19 cellular contexts compared by ENCODE assay signal in genomic region chrX:20046270-20046669, GRCh38.
"Had no signal": no experiment of that assay in that cellular context is flagged by ENCODE, and none has a peak within 500 bp of the region (broad histone marks: within the 10 kb centered on the region; RNA-seq: fewer than 3 reads in every experiment).

No MANE protein-coding gene starts in this region.

- H3K9me3 Mint-ChIP-seq: naive thymus-derived CD4-positive, alpha-beta T cell; stimulated activated memory B cell treated with anti-CD40 and anti-IgM and Interleukin-4, amounts not matched to agents 10 μg/mL and 1 μg/mL and 100 μg/mL, for 72 hours; stimulated activated naive CD8-positive, alpha-beta T cell treated with anti-CD3 and anti-CD28 coated beads, Interleukin-15, Interleukin-2, amounts not matched to agents 100 ng/mL and 50 ng/mL, for 24 hours had no signal

- H3K36me3 ChIP-seq: colonic mucosa, heart left ventricle, neural progenitor cell, ovary, prostate gland, right lobe of liver, thoracic aorta, transverse colon had no signal

- H3K27ac ChIP-seq: colonic mucosa, heart left ventricle, neural progenitor cell, ovary, prostate gland, right lobe of liver, thoracic aorta, transverse colon had no signal

- H3K4me1 ChIP-seq: colonic mucosa, heart left ventricle, neural progenitor cell, prostate gland, right lobe of liver, transverse colon had no signal

- H3K27me3 Mint-ChIP-seq: stimulated activated memory B cell treated with anti-CD40 and anti-IgM and Interleukin-4, amounts not matched to agents 10 μg/mL and 1 μg/mL and 100 μg/mL, for 72 hours; stimulated activated naive CD8-positive, alpha-beta T cell treated with anti-CD3 and anti-CD28 coated beads, Interleukin-15, Interleukin-2, amounts not matched to agents 100 ng/mL and 50 ng/mL, for 24 hours had no signal

- ATAC-seq: heart left ventricle; left colon; left ventricle myocardium superior; naive thymus-derived CD4-positive, alpha-beta T cell; right lobe of liver; stimulated activated memory B cell treated with anti-CD40 and anti-IgM and Interleukin-4, amounts not matched to agents 10 μg/mL and 1 μg/mL and 100 μg/mL, for 72 hours had no signal

- H3K4me1 Mint-ChIP-seq: naive thymus-derived CD4-positive, alpha-beta T cell; neural progenitor cell; stimulated activated memory B cell treated with anti-CD40 and anti-IgM and Interleukin-4, amounts not matched to agents 10 μg/mL and 1 μg/mL and 100 μg/mL, for 72 hours had no signal

- DNase-seq: colonic mucosa; dermis blood vessel endothelial cell; foreskin melanocyte; heart left ventricle; hippocampal formation; left colon; left ventricle myocardium superior; naive thymus-derived CD4-positive, alpha-beta T cell; ovary; retina; right lobe of liver; stimulated activated CD4-positive, alpha-beta T cell treated with anti-CD3 and anti-CD28 coated beads, Interleukin-4, amount 100 ng/mL, for 24 hours; transverse colon had no signal

- H3K36me3 Mint-ChIP-seq: neural progenitor cell; stimulated activated memory B cell treated with anti-CD40 and anti-IgM and Interleukin-4, amounts not matched to agents 10 μg/mL and 1 μg/mL and 100 μg/mL, for 72 hours had no signal

- H3K4me3 Mint-ChIP-seq: naive thymus-derived CD4-positive, alpha-beta T cell; neural progenitor cell; stimulated activated memory B cell treated with anti-CD40 and anti-IgM and Interleukin-4, amounts not matched to agents 10 μg/mL and 1 μg/mL and 100 μg/mL, for 72 hours; stimulated activated naive CD8-positive, alpha-beta T cell treated with anti-CD3 and anti-CD28 coated beads, Interleukin-15, Interleukin-2, amounts not matched to agents 100 ng/mL and 50 ng/mL, for 24 hours had no signal

- H3K27me3 ChIP-seq: colonic mucosa, neural progenitor cell, ovary, right lobe of liver, transverse colon had no signal

- H3K27ac Mint-ChIP-seq: neural progenitor cell; stimulated activated memory B cell treated with anti-CD40 and anti-IgM and Interleukin-4, amounts not matched to agents 10 μg/mL and 1 μg/mL and 100 μg/mL, for 72 hours; stimulated activated naive CD8-positive, alpha-beta T cell treated with anti-CD3 and anti-CD28 coated beads, Interleukin-15, Interleukin-2, amounts not matched to agents 100 ng/mL and 50 ng/mL, for 24 hours had no signal

- H3K4me3 ChIP-seq: colonic mucosa, heart left ventricle, lung, neural progenitor cell, ovary, prostate gland, right lobe of liver, thoracic aorta, transverse colon had no signal

- H3K9me3 ChIP-seq: colonic mucosa, heart left ventricle, ovary, prostate gland, right lobe of liver, thoracic aorta, transverse colon had no signal
